15 cellular contexts compared by ENCODE assay signal in the genomic region with DNA sequence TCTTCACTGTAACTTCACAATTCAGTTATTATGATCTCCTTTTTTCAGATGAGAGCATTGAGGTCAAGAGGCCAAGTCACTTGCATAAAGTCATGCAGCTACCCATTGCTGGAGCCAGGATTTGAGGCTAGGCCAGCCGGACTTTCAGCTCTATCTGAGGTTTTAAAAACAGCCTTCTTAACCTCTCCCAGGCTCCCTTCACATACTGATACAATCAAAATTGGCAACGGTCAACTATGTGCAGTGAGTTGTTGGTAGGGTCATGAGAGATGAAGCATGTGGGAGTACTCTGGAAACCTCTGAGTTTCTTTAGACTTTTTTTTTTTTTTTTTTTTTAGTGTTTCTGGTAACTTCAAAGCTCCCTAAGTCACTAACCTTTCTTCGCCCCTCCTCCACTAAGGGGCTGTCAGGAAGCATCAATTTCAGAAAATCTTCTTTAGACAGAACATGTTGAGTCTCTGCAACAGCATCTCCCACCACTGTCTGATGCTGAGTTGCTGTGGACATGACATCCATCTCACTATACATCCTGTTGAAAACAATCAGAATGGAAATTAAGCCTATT.
DNase-seq lines count a peak whose midpoint lies in the region; ATAC-seq and TF ChIP-seq lines count a peak whose summit lies in the region.
"Had no signal": no experiment of that assay in that cellular context is flagged by ENCODE, and none has a peak within 500 bp of the region (broad histone marks: within the 10 kb centered on the region; RNA-seq: fewer than 3 reads in every experiment).

No MANE protein-coding gene starts in this region.

- H3K9me3 Mint-ChIP-seq in mesothelial cell of epicardium: no peaks in the 10 kb centered on the region

- intact Hi-C loops in right lobe of liver (cut with DNase I) (no loop called here), aorta (cut with DNase I) (no loop called here)

- no peak for TF ChIP-seq RAD21 in liver (IDR thresholded peaks at IDR 0.05)

- 87% methylated on average over 3 of the region's 3 CpGs for whole genome bisulfite sequencing in liver
- 85% methylated on average over 3 of the region's 3 CpGs for WGBS in right lobe of liver (ENCODE audit: insufficient coverage, low coverage, low lambda C conversion rate, missing lambda C conversion rate)
- 51 to 58% methylated on average over 3 of the region's 3 CpGs for WGBS in aorta, 2 donors

- H3K36me3 Mint-ChIP-seq in mesothelial cell of epicardium: peaks cover 26% of the 10 kb centered on the region

- no peak overlapping the region for H3K4me2 ChIP-seq in MM.1S (ENCODE audit: low read depth, low read length)

- H3K36me3 ChIP-seq in liver (ENCODE audit: control insufficient read depth in 4 of 4, insufficient read depth in 3 of 4, low read depth in 1 of 4, low read length in 3 of 4) (peaks cover 0 to 19% (median 2%) of the 10 kb centered on the region in 4 donors), right lobe of liver (peaks cover 0 to 24% (median 0%) of the 10 kb centered on the region in 4 donors), MM.1S (replicated peaks; ENCODE audit: insufficient read depth, low read length) (no peaks in the 10 kb centered on the region), aorta (ENCODE audit: control insufficient read depth in 1 of 2, insufficient read depth in 2 of 2, low read length in 1 of 2) (no peaks in the 10 kb centered on the region)

- no peaks in the 10 kb centered on the region for H3K4me1 ChIP-seq in liver (ENCODE audit: control insufficient read depth in 4 of 4, insufficient read depth in 4 of 4, low read length in 3 of 4)
- no peaks in the 10 kb centered on the region for H3K4me1 ChIP-seq in right lobe of liver
- H3K4me1 ChIP-seq in MM.1S (ENCODE audit: low read length): no peaks in the 10 kb centered on the region
- H3K4me1 ChIP-seq in aorta (ENCODE audit: control insufficient read depth in 1 of 2, insufficient read depth in 2 of 2, low read length in 2 of 2): no peaks in the 10 kb centered on the region

- H3K27ac Mint-ChIP-seq in mesothelial cell of epicardium: peak overlapping the region; percentile 86

- no peak for DNase-seq in right lobe of liver
- DNase-seq in fibroblast of pulmonary artery (ENCODE audit: low read depth): peak; percentile 14
- DNase-seq in mesothelial cell of epicardium (ENCODE audit: low spot score in 2 of 2, unreplicated experiment in 2 of 2): no peak
- DNase-seq in MM.1S: no peak
- no peak for DNase-seq in RWPE1 (ENCODE audit: low spot score)
- no peak for DNase-seq in aorta
- DNase-seq: GM23248, KBM-7, NCI-H1436 treated with DMSO at 0.1 percent for 48 hours, NCI-H2029 treated with DMSO at 0.1 percent for 48 hours, NCI-H510A, NCI-H774, PC-3 had no signal

- H3K27me3 ChIP-seq in liver (ENCODE audit: control insufficient read depth in 4 of 4, insufficient read depth in 4 of 4, low read length in 3 of 4): no peaks in the 10 kb centered on the region
- H3K27me3 ChIP-seq in right lobe of liver: no peaks in the 10 kb centered on the region
- H3K27me3 ChIP-seq in MM.1S (replicated peaks; ENCODE audit: insufficient read depth, low read length): no peaks in the 10 kb centered on the region
- H3K27me3 ChIP-seq in aorta (ENCODE audit: control insufficient read depth in 1 of 2, insufficient read depth in 2 of 2, low read length in 1 of 2): no peaks in the 10 kb centered on the region

- H3K9ac ChIP-seq in liver (ENCODE audit: low read depth in 1 of 2, low read length in 2 of 2): no peak overlapping the region
- H3K9ac ChIP-seq in MM.1S (ENCODE audit: low read length): no peak overlapping the region
- H3K9ac ChIP-seq: GM23248 had no signal

- TF ChIP-seq CTCF in liver (IDR thresholded peaks at IDR 0.05; ENCODE audit: low read depth, low read length, missing input control): no peak
- no peak for TF ChIP-seq CTCF in right lobe of liver (IDR thresholded peaks at IDR 0.05)
- no peak for TF ChIP-seq CTCF in fibroblast of pulmonary artery (IDR thresholded peaks at IDR 0.05; ENCODE audit: low read length, missing control alignments)
- no peak for TF ChIP-seq CTCF in mesothelial cell of epicardium (IDR thresholded peaks at IDR 0.05; ENCODE audit: unreplicated experiment)
- TF ChIP-seq CTCF in MM.1S (IDR thresholded peaks at IDR 0.05; ENCODE audit: low read length): no peak
- TF ChIP-seq CTCF in RWPE1 (conservative IDR thresholded peaks at IDR 0.05; ENCODE audit: low read depth): no peak

- POLR2A ChIA-PET in RWPE1 (lab: Yijun Ruan, JAX; ENCODE audit: low non-redundant PET): no interaction called here

- H3K27me3 Mint-ChIP-seq in mesothelial cell of epicardium (ENCODE audit: low read depth): no peaks in the 10 kb centered on the region

- no peak overlapping the region for H3K27ac ChIP-seq in liver (ENCODE audit: low read depth in 1 of 2, low read length in 2 of 2)
- H3K27ac ChIP-seq in right lobe of liver: no peak overlapping the region
- H3K27ac ChIP-seq in MM.1S (ENCODE audit: low read length): no peak overlapping the region
- no peak overlapping the region for H3K27ac ChIP-seq in RWPE1
- H3K27ac ChIP-seq in aorta (ENCODE audit: low read depth in 1 of 2, low read length in 2 of 2): no peak overlapping the region
- H3K27ac ChIP-seq: C4-2B, GM23248 had no signal

- ATAC-seq in right lobe of liver (no peak), aorta (ENCODE audit: low FRiP score) (no peak)
- ATAC-seq: PC-3 had no signal

- no peak for TF ChIP-seq POLR2A in right lobe of liver (IDR thresholded peaks at IDR 0.05)

- H2AFZ ChIP-seq in MM.1S (ENCODE audit: low read length): no peak overlapping the region
- H2AFZ ChIP-seq: GM23248 had no signal

- H3K9me2 ChIP-seq in MM.1S (replicated peaks; ENCODE audit: insufficient read depth, low read length): no peaks in the 10 kb centered on the region

- H3F3A ChIP-seq in MM.1S (ENCODE audit: insufficient read depth, low read length): no peaks in the 10 kb centered on the region

- no peak overlapping the region for H3K4me3 Mint-ChIP-seq in mesothelial cell of epicardium

- H4K20me1 ChIP-seq in MM.1S (ENCODE audit: insufficient read depth, low read length): no peaks in the 10 kb centered on the region

- H3K9me3 ChIP-seq in liver (ENCODE audit: control insufficient read depth in 4 of 4, low read length in 3 of 4) (no peaks in the 10 kb centered on the region), right lobe of liver (no peaks in the 10 kb centered on the region), MM.1S (replicated peaks; ENCODE audit: insufficient read depth, low read length) (no peaks in the 10 kb centered on the region), aorta (ENCODE audit: control insufficient read depth, low read length) (no peaks in the 10 kb centered on the region)

- peaks cover 56% of the 10 kb centered on the region for H3K4me1 Mint-ChIP-seq in mesothelial cell of epicardium

- CTCF ChIA-PET in RWPE1 (lab: Yijun Ruan, JAX): no interaction called here

- H3K79me2 ChIP-seq in MM.1S (ENCODE audit: low read length): no peaks in the 10 kb centered on the region

- no peak overlapping the region for H3K4me3 ChIP-seq in liver (ENCODE audit: low read depth in 1 of 3, low read length in 3 of 3)
- no peak overlapping the region for H3K4me3 ChIP-seq in right lobe of liver
- H3K4me3 ChIP-seq in fibroblast of pulmonary artery (replicated peaks; ENCODE audit: low read depth, low read length): no peak overlapping the region
- no peak overlapping the region for H3K4me3 ChIP-seq in MM.1S (ENCODE audit: low read length)
- no peak overlapping the region for H3K4me3 ChIP-seq in aorta (ENCODE audit: low read length in 2 of 2)
- H3K4me3 ChIP-seq: GM23248 had no signal

TF ChIP-seq in liver, 16 proteins besides CTCF, POLR2A, EP300 and RAD21:
- TF ChIP-seq TAF1 (conservative IDR thresholded peaks at IDR 0.05): no peak
- peak; percentile 60 for TF ChIP-seq NR2F2 (IDR thresholded peaks at IDR 0.05)
